In genomic region chr17:75109407-75110236, GRCh38 we compare ENCODE assay signal across 8 cellular contexts. TPM values are rescaled to one million over a fixed set of nuclear protein-coding genes. Genes with fewer than 3 reads are reported as not detected.
DNase-seq lines count a peak whose midpoint lies in the region; ATAC-seq and TF ChIP-seq lines count a peak whose summit lies in the region.

TSS of gene ARMC7 (plus strand) at chr17:75109969. CDS start at chr17:75110289, 320 bp downstream.

- H3K4me3 ChIP-seq in BLaER1 (peak within 1 kb of the TSS; percentile 75), dorsolateral prefrontal cortex (peak within 1 kb of the TSS; percentile 66 to 98 (median 88)), lower lobe of right lung (peak within 1 kb of the TSS; percentile 96)

- peak within 1 kb of the TSS; percentile 74 for H3K9ac ChIP-seq in BLaER1

- no peaks in the 10 kb centered on the region for H3K36me3 ChIP-seq in BLaER1
- H3K36me3 ChIP-seq in lower lobe of right lung: peaks cover 6% of the 10 kb centered on the region

- H3K27ac ChIP-seq in BLaER1 (peak within 1 kb of the TSS; percentile 33), dorsolateral prefrontal cortex (peak within 1 kb of the TSS in 54 of 59 donors; percentile 5 to 89 (median 76)), lower lobe of right lung (peak within 1 kb of the TSS; percentile 89)

- intact Hi-C loops in dorsolateral prefrontal cortex (cut with DNase I) (loop anchor here (5.0 to 10.0 kb wide), 5 partner anchors 47 to 155 kb away; partner anchors contain the start of genes SUMO2 (in 2 of the 2), GGA3 (in 1 of the 2) and MRPS7 (in 1 of the 2)), lower lobe of right lung (cut with DNase I) (loop anchor here (10.0 kb wide), 1 partner anchor 65 kb away; no protein-coding TSS in a partner anchor)

- H3K4me1 ChIP-seq in BLaER1 (peaks cover 43% of the 10 kb centered on the region), lower lobe of right lung (peaks cover 46% of the 10 kb centered on the region)

- H3K9me3 ChIP-seq in BLaER1: no peaks in the 10 kb centered on the region
- H3K9me3 ChIP-seq in lower lobe of right lung: no peaks in the 10 kb centered on the region

- DNase-seq in NCI-H69 (lab: John Stamatoyannopoulos, UW): peak; percentile 94
- DNase-seq in activated CD4-positive, alpha-beta T cell treated with anti-CD3 and anti-CD28 coated beads, Interleukin-2, amount 50 U/mL, for 4 hours: peak; percentile 85 to 86
- peak; percentile 80 to 95 (median 88) for DNase-seq in dorsolateral prefrontal cortex
- DNase-seq in lower lobe of right lung: peak; percentile 95
- DNase-seq in stimulated activated CD4-positive, alpha-beta T cell treated with anti-CD3 and anti-CD28 coated beads, TNF-alpha, amount 100 ng/mL, for 1 hour (ENCODE audit: low read depth in 3 of 3, low spot score in 1 of 3): peak; percentile 74 to 92 (median 82)

- H4K20me1 ChIP-seq in BLaER1: peaks cover 8% of the 10 kb centered on the region

- TF ChIP-seq CTCF in dorsolateral prefrontal cortex (IDR thresholded peaks at IDR 0.05 in 54 of 56, conservative IDR thresholded peaks at IDR 0.05 in 2 of 56; ENCODE audit: low read depth in 1 of 56, partially characterized antibody in 56 of 56) (peak in 36 of 56 donors; percentile 5 to 67 (median 34)), lower lobe of right lung (IDR thresholded peaks at IDR 0.05) (no peak)

- peaks cover 16% of the 10 kb centered on the region for H3K27me3 ChIP-seq in BLaER1
- H3K27me3 ChIP-seq in dorsolateral prefrontal cortex: no peaks in the 10 kb centered on the region
- no peaks in the 10 kb centered on the region for H3K27me3 ChIP-seq in lower lobe of right lung (ENCODE audit: low read depth)

- H3K4me2 ChIP-seq in BLaER1: peak within 1 kb of the TSS; percentile 100

- ATAC-seq in GM19328 (IDR thresholded peaks at IDR 0.05; ENCODE audit: unreplicated experiment): peak; percentile 71
- peak; percentile 50 for ATAC-seq in HG03558 (IDR thresholded peaks at IDR 0.05; ENCODE audit: extremely low read depth, unreplicated experiment)
- peak; percentile 90 to 91 for ATAC-seq in lower lobe of right lung

RNA-seq across cellular contexts. Expression of gene ARMC7, which starts in this region (rescaled TPM):
- total RNA-seq in dorsolateral prefrontal cortex (10 to 100 TPM in 86 of 120 experiments, 1 to 10 TPM in 34; 7.0 to 16.8 (median 11.3) TPM), lower lobe of right lung (16.7 TPM)

Comparison
In these comparisons a context has a peak if more than half of its experiments do, and no peak if none do; other contexts are left out.
1. Peak in every context shown above with its lines: DNase-seq, ATAC-seq, H3K4me3 ChIP-seq and H3K27ac ChIP-seq.
2. H3K27ac ChIP-seq: peak in every context shown above with its lines; median percentile 89 in lower lobe of right lung; 76 in dorsolateral prefrontal cortex; 33 in BLaER1.